ENCODE assay signal across 17 cellular contexts in the genomic region with DNA sequence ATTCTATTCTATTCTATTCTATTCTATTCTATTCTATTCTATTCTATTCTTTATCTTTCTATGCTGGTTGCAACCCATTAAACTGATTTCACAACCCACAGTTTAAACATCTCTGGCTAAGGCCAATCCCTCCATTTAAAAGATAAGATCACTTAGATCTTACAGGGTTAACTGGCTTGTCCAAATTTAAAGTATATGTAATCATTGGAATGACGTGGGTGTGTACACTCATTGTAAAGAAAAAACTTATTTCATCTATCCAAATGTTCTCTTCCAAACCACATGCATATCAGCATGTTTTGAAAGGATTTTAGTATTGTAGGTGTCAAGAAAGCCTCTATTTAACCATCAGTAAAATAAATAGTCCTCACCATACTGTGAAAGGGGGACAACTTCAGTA.
DNase-seq lines count a peak whose midpoint lies in the region; ATAC-seq, FAIRE-seq and TF ChIP-seq lines count a peak whose summit lies in the region.
"Had no signal": no experiment of that assay in that cellular context is flagged by ENCODE, and none has a peak within 500 bp of the region (broad histone marks: within the 10 kb centered on the region; RNA-seq: fewer than 3 reads in every experiment).

No MANE protein-coding gene starts in this region.

- H3K27me3 ChIP-seq in mammary epithelial cell (ENCODE audit: insufficient read depth, low read length) (no peaks in the 10 kb centered on the region), bronchial epithelial cell (ENCODE audit: control insufficient read depth, insufficient read depth, low read length) (no peaks in the 10 kb centered on the region), ovary (no peaks in the 10 kb centered on the region)
- H3K27me3 ChIP-seq: BLaER1 had no signal

- no peaks in the 10 kb centered on the region for H3K27me3 Mint-ChIP-seq in MCF 10A (ENCODE audit: insufficient read depth, unreplicated experiment)
- H3K27me3 Mint-ChIP-seq in CD14-positive monocyte (ENCODE audit: low read depth in 3 of 3): peaks cover 5 to 19% (median 11%) of the 10 kb centered on the region in 3 donors

- no peak for FAIRE-seq in bronchial epithelial cell (lab: Jason Lieb, UNC)
- FAIRE-seq: D721Med, G401.6, GM12891, H54 had no signal

- no peak for TF ChIP-seq CTCF in mammary epithelial cell (conservative IDR thresholded peaks at IDR 0.05 in 1 of 2, IDR thresholded peaks at IDR 0.05 in 1 of 2; ENCODE audit: extremely low read depth in 1 of 2, insufficient read depth in 1 of 2, low read depth in 1 of 2, low read length in 2 of 2)
- no peak for TF ChIP-seq CTCF in MCF 10A (IDR thresholded peaks at IDR 0.05; ENCODE audit: unreplicated experiment)
- TF ChIP-seq CTCF in bronchial epithelial cell (IDR thresholded peaks at IDR 0.05; ENCODE audit: insufficient read depth, low read length, severe bottlenecking): no peak
- no peak for TF ChIP-seq CTCF in fibroblast of villous mesenchyme (IDR thresholded peaks at IDR 0.05; ENCODE audit: insufficient read depth, low read depth, low read length)
- TF ChIP-seq CTCF in CD14-positive monocyte (IDR thresholded peaks at IDR 0.05): no peak
- TF ChIP-seq CTCF in ovary (IDR thresholded peaks at IDR 0.05): no peak

- intact Hi-C loops in mammary epithelial cell (cut with micrococcal nuclease): no loop called here
- intact Hi-C loops in MCF 10A (cut with micrococcal nuclease): no loop called here
- intact Hi-C loops in CD14-positive monocyte (cut with micrococcal nuclease): no loop called here
- intact Hi-C loops in ovary (cut with DNase I): no loop called here

- H3K4me3 Mint-ChIP-seq in MCF 10A (ENCODE audit: unreplicated experiment) (no peak overlapping the region), CD14-positive monocyte (no peak overlapping the region)
- H3K4me3 Mint-ChIP-seq: CD8-positive, alpha-beta T cell; GM23338 had no signal

- no peak overlapping the region for H3K27ac ChIP-seq in mammary epithelial cell (ENCODE audit: insufficient read depth, low read depth, low read length)
- no peak overlapping the region for H3K27ac ChIP-seq in ovary
- H3K27ac ChIP-seq: BLaER1 had no signal

- peak overlapping the region; percentile 54 for H2AFZ ChIP-seq in mammary epithelial cell (ENCODE audit: low read depth, low read length)
- H2AFZ ChIP-seq: GM23338 had no signal

- H4K20me1 ChIP-seq in mammary epithelial cell (ENCODE audit: insufficient read depth, low read length): no peaks in the 10 kb centered on the region
- H4K20me1 ChIP-seq: BLaER1 had no signal

- no peak for ATAC-seq in GM18517 (IDR thresholded peaks at IDR 0.05; ENCODE audit: unreplicated experiment)
- ATAC-seq: CD8-positive, alpha-beta T cell; GM23338 had no signal

- H3K36me3 Mint-ChIP-seq in MCF 10A (ENCODE audit: insufficient read depth, unreplicated experiment): no peaks in the 10 kb centered on the region
- H3K36me3 Mint-ChIP-seq in CD14-positive monocyte: no peaks in the 10 kb centered on the region
- H3K36me3 Mint-ChIP-seq: CD8-positive, alpha-beta T cell had no signal

- DNase-seq in mammary epithelial cell (peak; percentile 10), MCF 10A (ENCODE audit: unreplicated experiment) (no peak), bronchial epithelial cell (ENCODE audit: low read depth) (peak; percentile 38), fibroblast of villous mesenchyme (ENCODE audit: low read depth) (peak; percentile 57), CD14-positive monocyte (ENCODE audit: low spot score) (no peak), ovary (no peak)
- DNase-seq: 8988T; Caco-2; CD8-positive, alpha-beta T cell; HCEC 1CT had no signal

- no peak overlapping the region for H3K27ac Mint-ChIP-seq in MCF 10A (ENCODE audit: low read depth, unreplicated experiment)
- no peak overlapping the region for H3K27ac Mint-ChIP-seq in CD14-positive monocyte
- H3K27ac Mint-ChIP-seq: CD8-positive, alpha-beta T cell; GM23338 had no signal

- no peaks in the 10 kb centered on the region for H3K79me2 ChIP-seq in mammary epithelial cell (ENCODE audit: insufficient read depth, low read length)

- TF ChIP-seq EP300 in ovary (IDR thresholded peaks at IDR 0.05): no peak

- no peak overlapping the region for H3K4me3 ChIP-seq in mammary epithelial cell (replicated peaks in 1 of 3; ENCODE audit: insufficient read depth in 1 of 3, low read depth in 2 of 3, low read length in 3 of 3)
- no peak overlapping the region for H3K4me3 ChIP-seq in bronchial epithelial cell (ENCODE audit: low read depth, low read length)
- no peak overlapping the region for H3K4me3 ChIP-seq in fibroblast of villous mesenchyme (ENCODE audit: low read depth, low read length)
- H3K4me3 ChIP-seq in ovary: no peak overlapping the region
- H3K4me3 ChIP-seq: BLaER1, GM23338 had no signal

- no peak for TF ChIP-seq POLR2A in ovary (IDR thresholded peaks at IDR 0.05)

- H3K4me1 ChIP-seq in mammary epithelial cell (ENCODE audit: insufficient read depth, low read length) (peaks cover 8% of the 10 kb centered on the region), ovary (ENCODE audit: insufficient read depth) (peaks cover 3% of the 10 kb centered on the region)
- H3K4me1 ChIP-seq: BLaER1, Caco-2 had no signal

- H3K4me2 ChIP-seq in mammary epithelial cell (ENCODE audit: insufficient read depth, low read depth, low read length): no peak overlapping the region
- H3K4me2 ChIP-seq: BLaER1, GM23338 had no signal

- H3K9me3 Mint-ChIP-seq in MCF 10A (ENCODE audit: unreplicated experiment): no peaks in the 10 kb centered on the region
- peaks cover 0 to 5% (median 1%) of the 10 kb centered on the region in 7 donors for H3K9me3 Mint-ChIP-seq in CD14-positive monocyte
- H3K9me3 Mint-ChIP-seq: CD8-positive, alpha-beta T cell had no signal

- H3K4me1 Mint-ChIP-seq in MCF 10A (ENCODE audit: insufficient read depth, unreplicated experiment): peaks cover 15% of the 10 kb centered on the region
- H3K4me1 Mint-ChIP-seq in CD14-positive monocyte: no peaks in the 10 kb centered on the region
- H3K4me1 Mint-ChIP-seq: GM23338 had no signal

- H3K36me3 ChIP-seq in mammary epithelial cell (ENCODE audit: insufficient read depth, low read length) (no peaks in the 10 kb centered on the region), bronchial epithelial cell (ENCODE audit: control insufficient read depth, insufficient read depth, low read length) (no peaks in the 10 kb centered on the region), ovary (no peaks in the 10 kb centered on the region)
- H3K36me3 ChIP-seq: BLaER1 had no signal

- no peaks in the 10 kb centered on the region for H3K9me3 ChIP-seq in mammary epithelial cell (replicated peaks; ENCODE audit: insufficient read depth, low read length)
- no peaks in the 10 kb centered on the region for H3K9me3 ChIP-seq in ovary
- H3K9me3 ChIP-seq: Caco-2 had no signal

- in situ Hi-C loops in mammary epithelial cell (cut with MboI; ENCODE audit: low sequenced_read_pairs in 2 of 2): no loop called here

- BruUV-seq in mammary epithelial cell (replicated peaks; lab: Mats Ljungman, UMichigan) (no TSS peak), MCF 10A (replicated peaks; lab: Mats Ljungman, UMichigan) (no TSS peak)

- dilution Hi-C loops in mammary epithelial cell (cut with HindIII; ENCODE audit: low sequenced_read_pairs): no loop called here

- no peak overlapping the region for H3K9ac ChIP-seq in mammary epithelial cell (ENCODE audit: insufficient read depth, low read length)
- H3K9ac ChIP-seq: BLaER1 had no signal

- CTCF ChIA-PET in mammary epithelial cell (lab: Charles Lee; ENCODE audit: low non-redundant PET) (no interaction called here), MCF 10A (lab: Yijun Ruan, JAX) (interaction anchor here (0.5 kb wide), 1 partner anchor 12 kb away, joined by 4 read pairs; no protein-coding TSS in a partner anchor)

- WGBS in mammary epithelial cell (ENCODE audit: low coverage, missing lambda C conversion rate): 43% methylated on average over 1 of the region's 1 CpG
- 43 to 51% (median 44%) methylated on average over 1 of the region's 1 CpG for WGBS in ovary, 3 donors

- POLR2A ChIA-PET in MCF 10A (lab: Yijun Ruan, JAX): no interaction called here

Comparison
In these comparisons a context has a peak if more than half of its experiments do, and no peak if none do; other contexts are left out.
1. DNase-seq: peak in mammary epithelial cell (single experiment), bronchial epithelial cell (single experiment) and fibroblast of villous mesenchyme (single experiment); none in MCF 10A (single experiment), CD14-positive monocyte (single experiment) and ovary (0 of 5).